8 cellular contexts compared by ENCODE assay signal in the genomic region with DNA sequence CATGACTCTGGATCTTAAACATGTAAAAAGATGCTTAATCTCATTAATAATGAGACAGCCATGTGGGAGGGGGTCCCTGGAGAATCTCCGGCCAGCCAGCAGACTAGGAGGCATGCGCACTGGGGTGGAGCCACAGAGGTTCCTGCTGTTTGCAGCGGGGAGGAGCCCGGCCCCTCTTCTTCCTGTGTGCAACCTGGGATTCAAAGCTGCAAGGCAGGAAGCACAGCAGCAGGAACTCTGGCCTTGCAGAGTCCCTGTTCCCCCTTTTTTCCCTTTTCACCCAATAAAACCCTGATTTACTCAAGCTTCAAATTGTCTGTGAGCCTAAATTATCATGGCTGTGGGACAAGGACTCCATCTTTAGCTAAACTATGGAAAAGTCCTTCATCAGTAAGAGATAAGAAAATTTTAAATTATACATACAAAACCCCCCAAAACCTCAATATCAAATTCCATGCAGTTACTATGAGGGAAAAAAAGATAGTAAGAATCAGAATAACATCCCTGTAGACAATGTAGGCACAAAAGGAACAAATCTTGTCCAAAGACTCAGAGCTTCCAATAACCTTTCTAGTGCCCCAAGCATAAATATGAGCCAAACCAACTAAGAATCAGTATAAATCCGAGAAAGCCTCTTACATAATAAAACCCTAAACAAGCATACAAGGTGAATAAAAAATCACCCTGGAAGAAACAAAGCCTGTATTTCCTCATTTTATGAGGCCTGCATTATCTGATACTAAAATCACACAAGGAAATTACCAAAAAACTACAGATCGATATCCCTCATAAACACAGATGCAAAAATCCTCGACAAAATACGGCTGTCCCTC. TPM values are rescaled to one million over a fixed set of nuclear protein-coding genes. Genes with fewer than 3 reads are reported as not detected.
DNase-seq lines count a peak whose midpoint lies in the region; ATAC-seq, FAIRE-seq and TF ChIP-seq lines count a peak whose summit lies in the region.

No MANE protein-coding gene starts in this region.

- ATAC-seq in A549 (peak; percentile 77 to 96; a peak in 5 of 6 replicates), GM19025 (IDR thresholded peaks at IDR 0.05; ENCODE audit: low read depth, unreplicated experiment) (peak; percentile 75), HG03457 (IDR thresholded peaks at IDR 0.05; ENCODE audit: unreplicated experiment) (peak; percentile 77), omental fat pad (ENCODE audit: low FRiP score) (peak; percentile 59)

- no peak for TF ChIP-seq CTCF in A549 (IDR thresholded peaks at IDR 0.05)
- TF ChIP-seq CTCF in foreskin fibroblast (IDR thresholded peaks at IDR 0.05; ENCODE audit: low read depth, low read length) = no peak
- no peak for TF ChIP-seq CTCF in omental fat pad (IDR thresholded peaks at IDR 0.05)

- TF ChIP-seq EP300 in A549 (IDR thresholded peaks at IDR 0.05) = no peak

- no peak for FAIRE-seq in A549 (lab: Jason Lieb, UNC)

- WGBS in A549 (ENCODE audit: missing lambda C conversion rate) = 67% methylated on average over 8 of the region's 8 CpGs

- POLR2A ChIA-PET in A549 (lab: Yijun Ruan, JAX) = interaction anchor here (0.6 to 1.2 kb wide), 2 partner anchors 12 to 35 kb away, joined by 3 to 4 read pairs; a partner anchor contains a TSS

- CTCF ChIA-PET in A549 (lab: Yijun Ruan, JAX) = interaction anchor here (1.2 to 1.4 kb wide), 4 partner anchors 9 to 188 kb away, joined by 4 to 7 read pairs (median 4); no protein-coding TSS in a partner anchor

- peaks cover 8% of the 10 kb centered on the region for H3K4me1 ChIP-seq in A549

- H3K4me2 ChIP-seq in A549 = peak overlapping the region; percentile 47

- H3K4me3 ChIP-seq in A549 (no peak overlapping the region), foreskin fibroblast (ENCODE audit: low read depth in 1 of 2, low read length in 2 of 2) (peak overlapping the region in 1 of 2 donors; percentile 7)

- TF ChIP-seq RAD21 in A549 (conservative IDR thresholded peaks at IDR 0.05 in 1 of 2, IDR thresholded peaks at IDR 0.05 in 1 of 2) = no peak

- 0 out of 2 replicates have a peak, but pooled peaks have one; percentile 15 for TF ChIP-seq POLR2A in A549 (IDR thresholded peaks at IDR 0.05; ENCODE audit: low read length)

- DNase-seq in A549 (ENCODE audit: low read depth in 1 of 2, low spot score in 1 of 2) (peak in 1 of 2 experiments; percentile 45), foreskin fibroblast (peak; percentile 39 to 79), omental fat pad (ENCODE audit: low spot score) (peak; percentile 41), NCI-H446 (lab: John Stamatoyannopoulos, UW) (no peak), NCI-H748 (lab: John Stamatoyannopoulos, UW; ENCODE audit: unreplicated experiment) (no peak)
- peak; percentile 42 for DNase-seq in activated CD4-positive, alpha-beta T cell treated with anti-CD3 and anti-CD28 coated beads for 48 hours

- no peaks in the 10 kb centered on the region for H3K9me3 ChIP-seq in A549

- peak overlapping the region; percentile 26 to 32; a peak in 4 of 6 replicates for H3K27ac ChIP-seq in A549

TF ChIP-seq in A549, 52 proteins besides CTCF, POLR2A, EP300 and RAD21:
- no peak for TF ChIP-seq RCOR1 (IDR thresholded peaks at IDR 0.05; ENCODE audit: low read depth, low read length)
- no peak for TF ChIP-seq RNF2 (IDR thresholded peaks at IDR 0.05; ENCODE audit: borderline replicate concordance, low read depth)
- TF ChIP-seq ZFP36 (IDR thresholded peaks at IDR 0.05; ENCODE audit: borderline replicate concordance, partially characterized antibody) = no peak
- TF ChIP-seq TP53 (CRISPR knock-in tag; IDR thresholded peaks at IDR 0.05) = no peak
- no peak for TF ChIP-seq NFE2L2 (conservative IDR thresholded peaks at IDR 0.05; ENCODE audit: low read length)
- no peak for TF ChIP-seq SMC3 (IDR thresholded peaks at IDR 0.05)
- no peak for TF ChIP-seq RARB (CRISPR knock-in tag; IDR thresholded peaks at IDR 0.05)
- TF ChIP-seq NPAS2 (CRISPR knock-in tag; IDR thresholded peaks at IDR 0.05; ENCODE audit: borderline replicate concordance) = no peak
- TF ChIP-seq MYC (IDR thresholded peaks at IDR 0.05; ENCODE audit: borderline replicate concordance, low read length) = no peak
- no peak for TF ChIP-seq CHD2 (IDR thresholded peaks at IDR 0.05; ENCODE audit: low read length, partially characterized antibody)
- TF ChIP-seq CHD4 (IDR thresholded peaks at IDR 0.05; ENCODE audit: borderline replicate concordance) = no peak
- no peak for TF ChIP-seq HEYL (CRISPR knock-in tag; IDR thresholded peaks at IDR 0.05)
- TF ChIP-seq GATA3 (IDR thresholded peaks at IDR 0.05; ENCODE audit: borderline replicate concordance) = no peak
- no peak for TF ChIP-seq RFX5 (IDR thresholded peaks at IDR 0.05)
- no peak for TF ChIP-seq JUNB (IDR thresholded peaks at IDR 0.05)
- no peak for TF ChIP-seq BHLHE40 (IDR thresholded peaks at IDR 0.05; ENCODE audit: low read depth, low read length)
- TF ChIP-seq CBX2 (IDR thresholded peaks at IDR 0.05; ENCODE audit: borderline replicate concordance, low read depth) = no peak
- TF ChIP-seq FOXS1 (CRISPR knock-in tag; IDR thresholded peaks at IDR 0.05) = no peak
- no peak for TF ChIP-seq TFCP2L1 (CRISPR knock-in tag; IDR thresholded peaks at IDR 0.05)

RNA-seq across cellular contexts. Expression of a gene that starts 12.1 kb away (rescaled TPM):
- polyA plus RNA-seq in A549 (2011; rRNA removed) (47.2 and 70.2 TPM in 2 replicates), A549 (2017; fragmentation: RNase III; extraction: RNeasy Plus Mini Kit Qiagen cat#74134 plus additional on column Dnase treatment) (50.9 to 72.8 TPM (median 71.6 TPM) in 3 replicates)
- polyA plus RNA-seq in A549 (2012; cell fraction: cytosol; rRNA removed) = 16.1 and 23.8 TPM in 2 replicates
- polyA plus RNA-seq in A549 (2012; cell fraction: nucleus; rRNA removed) = 3.9 and 8.4 TPM in 2 replicates
- polyA minus RNA-seq in A549 (2011; rRNA and poly(A)+ RNA removed) = 12.3 and 13.6 TPM in 2 replicates
- 10 to 100 TPM; 37.5 to 54.4 (median 49.2) TPM for total RNA-seq in omental fat pad

RNA-seq across cellular contexts. Expression of a gene that starts 43.3 kb away (rescaled TPM):
- 21.2 and 21.7 TPM in 2 replicates for polyA plus RNA-seq in A549 (2011; rRNA removed)
- 11.2 and 13.9 TPM in 2 replicates for polyA plus RNA-seq in A549 (2012; cell fraction: cytosol; rRNA removed)
- 7.7 and 10.3 TPM in 2 replicates for polyA plus RNA-seq in A549 (2012; cell fraction: nucleus; rRNA removed)
- 13.9 to 14.4 TPM (median 14.2 TPM) in 3 replicates for polyA plus RNA-seq in A549 (2017; fragmentation: RNase III; extraction: RNeasy Plus Mini Kit Qiagen cat#74134 plus additional on column Dnase treatment)
- 22.2 and 25.2 TPM in 2 replicates for polyA minus RNA-seq in A549 (2011; rRNA and poly(A)+ RNA removed)
- total RNA-seq in omental fat pad = 10 to 100 TPM; 22.4 to 38.3 (median 29.8) TPM

Comparison
In these comparisons a context has a peak if more than half of its experiments do, and no peak if none do; other contexts are left out.
1. DNase-seq: peak in activated CD4-positive, alpha-beta T cell treated with anti-CD3 and anti-CD28 coated beads for 48 hours (single experiment), foreskin fibroblast (2 of 2) and omental fat pad (single experiment); none in NCI-H446 (0 of 2) and NCI-H748 (single experiment).
2. Peak in every context shown above with its lines, with median percentiles within 50 percentile points of each other: ATAC-seq.